ENCODE assay signal across 2 cellular contexts in the genomic region with DNA sequence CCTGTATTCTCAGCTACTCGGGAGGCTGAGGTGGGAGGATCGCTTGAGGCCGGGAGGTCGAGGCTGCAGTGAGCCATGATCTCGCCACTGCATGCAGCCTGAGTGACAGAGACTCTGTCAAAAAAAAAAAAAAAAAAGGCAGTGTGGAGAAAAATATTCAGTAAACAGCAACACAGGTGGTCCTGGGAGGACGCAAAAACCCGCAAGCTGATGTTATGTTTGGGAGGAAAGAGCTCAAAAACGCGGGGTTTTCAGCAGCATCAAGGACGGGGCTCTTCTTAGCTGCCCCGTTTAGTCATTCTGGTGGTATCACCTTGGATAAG.
TF ChIP-seq lines count a peak whose summit lies in the region.

No MANE protein-coding gene starts in this region.

TF ChIP-seq in SK-N-SH, 30 proteins besides CTCF, POLR2A, EP300 and RAD21 (continued from another document):
- TF ChIP-seq POLR2AphosphoS5 (IDR thresholded peaks at IDR 0.05; ENCODE audit: low read depth, low read length): no peak
- TF ChIP-seq FOSL2 (IDR thresholded peaks at IDR 0.05; ENCODE audit: borderline replicate concordance, low read depth): no peak

TF ChIP-seq in SK-N-SH treated with all-trans-retinoic acid at 6 μM for 48 hours, 23 proteins besides CTCF, POLR2A, EP300 and RAD21 (continued from another document):
- TF ChIP-seq GLIS3 (CRISPR knock-in tag; IDR thresholded peaks at IDR 0.05) (no peak), ESRRG (CRISPR knock-in tag; IDR thresholded peaks at IDR 0.05) (no peak), ZFP30 (CRISPR knock-in tag; IDR thresholded peaks at IDR 0.05) (no peak), OSR1 (CRISPR knock-in tag; IDR thresholded peaks at IDR 0.05) (no peak), ZFP3 (CRISPR knock-in tag; IDR thresholded peaks at IDR 0.05) (no peak), ZNF8 (CRISPR knock-in tag; IDR thresholded peaks at IDR 0.05) (no peak), CSDC2 (CRISPR knock-in tag; IDR thresholded peaks at IDR 0.05) (no peak), SNAI2 (CRISPR knock-in tag; IDR thresholded peaks at IDR 0.05) (no peak), TOX (CRISPR knock-in tag; IDR thresholded peaks at IDR 0.05; ENCODE audit: borderline replicate concordance) (no peak), ZNF565 (CRISPR knock-in tag; conservative IDR thresholded peaks at IDR 0.05; ENCODE audit: low read depth) (no peak), ZNF70 (CRISPR knock-in tag; IDR thresholded peaks at IDR 0.05) (no peak), TCF4 (CRISPR knock-in tag; IDR thresholded peaks at IDR 0.05; ENCODE audit: borderline replicate concordance) (no peak), BACH2 (CRISPR knock-in tag; IDR thresholded peaks at IDR 0.05; ENCODE audit: borderline replicate concordance) (no peak), PPARA (CRISPR knock-in tag; IDR thresholded peaks at IDR 0.05; ENCODE audit: borderline replicate concordance) (no peak), ARNTL (CRISPR knock-in tag; IDR thresholded peaks at IDR 0.05; ENCODE audit: borderline replicate concordance, low read depth) (no peak)
- TF ChIP-seq, protein P1, sequence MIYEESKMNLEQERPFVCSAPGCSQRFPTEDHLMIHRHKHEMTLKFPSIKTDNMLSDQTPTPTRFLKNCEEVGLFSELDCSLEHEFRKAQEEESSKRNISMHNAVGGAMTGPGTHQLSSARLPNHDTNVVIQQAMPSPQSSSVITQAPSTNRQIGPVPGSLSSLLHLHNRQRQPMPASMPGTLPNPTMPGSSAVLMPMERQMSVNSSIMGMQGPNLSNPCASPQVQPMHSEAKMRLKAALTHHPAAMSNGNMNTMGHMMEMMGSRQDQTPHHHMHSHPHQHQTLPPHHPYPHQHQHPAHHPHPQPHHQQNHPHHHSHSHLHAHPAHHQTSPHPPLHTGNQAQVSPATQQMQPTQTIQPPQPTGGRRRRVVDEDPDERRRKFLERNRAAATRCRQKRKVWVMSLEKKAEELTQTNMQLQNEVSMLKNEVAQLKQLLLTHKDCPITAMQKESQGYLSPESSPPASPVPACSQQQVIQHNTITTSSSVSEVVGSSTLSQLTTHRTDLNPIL (CRISPR knock-in tag; IDR thresholded peaks at IDR 0.05; ENCODE audit: low read depth): no peak
- TF ChIP-seq, protein P2, sequence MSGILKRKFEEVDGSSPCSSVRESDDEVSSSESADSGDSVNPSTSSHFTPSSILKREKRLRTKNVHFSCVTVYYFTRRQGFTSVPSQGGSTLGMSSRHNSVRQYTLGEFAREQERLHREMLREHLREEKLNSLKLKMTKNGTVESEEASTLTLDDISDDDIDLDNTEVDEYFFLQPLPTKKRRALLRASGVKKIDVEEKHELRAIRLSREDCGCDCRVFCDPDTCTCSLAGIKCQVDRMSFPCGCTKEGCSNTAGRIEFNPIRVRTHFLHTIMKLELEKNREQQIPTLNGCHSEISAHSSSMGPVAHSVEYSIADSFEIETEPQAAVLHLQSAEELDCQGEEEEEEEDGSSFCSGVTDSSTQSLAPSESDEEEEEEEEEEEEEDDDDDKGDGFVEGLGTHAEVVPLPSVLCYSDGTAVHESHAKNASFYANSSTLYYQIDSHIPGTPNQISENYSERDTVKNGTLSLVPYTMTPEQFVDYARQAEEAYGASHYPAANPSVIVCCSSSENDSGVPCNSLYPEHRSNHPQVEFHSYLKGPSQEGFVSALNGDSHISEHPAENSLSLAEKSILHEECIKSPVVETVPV (CRISPR knock-in tag; IDR thresholded peaks at IDR 0.05): no peak
- TF ChIP-seq, protein P3, sequence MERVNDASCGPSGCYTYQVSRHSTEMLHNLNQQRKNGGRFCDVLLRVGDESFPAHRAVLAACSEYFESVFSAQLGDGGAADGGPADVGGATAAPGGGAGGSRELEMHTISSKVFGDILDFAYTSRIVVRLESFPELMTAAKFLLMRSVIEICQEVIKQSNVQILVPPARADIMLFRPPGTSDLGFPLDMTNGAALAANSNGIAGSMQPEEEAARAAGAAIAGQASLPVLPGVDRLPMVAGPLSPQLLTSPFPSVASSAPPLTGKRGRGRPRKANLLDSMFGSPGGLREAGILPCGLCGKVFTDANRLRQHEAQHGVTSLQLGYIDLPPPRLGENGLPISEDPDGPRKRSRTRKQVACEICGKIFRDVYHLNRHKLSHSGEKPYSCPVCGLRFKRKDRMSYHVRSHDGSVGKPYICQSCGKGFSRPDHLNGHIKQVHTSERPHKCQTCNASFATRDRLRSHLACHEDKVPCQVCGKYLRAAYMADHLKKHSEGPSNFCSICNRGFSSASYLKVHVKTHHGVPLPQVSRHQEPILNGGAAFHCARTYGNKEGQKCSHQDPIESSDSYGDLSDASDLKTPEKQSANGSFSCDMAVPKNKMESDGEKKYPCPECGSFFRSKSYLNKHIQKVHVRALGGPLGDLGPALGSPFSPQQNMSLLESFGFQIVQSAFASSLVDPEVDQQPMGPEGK (CRISPR knock-in tag; IDR thresholded peaks at IDR 0.05; ENCODE audit: borderline replicate concordance): no peak
